In the genomic region with DNA sequence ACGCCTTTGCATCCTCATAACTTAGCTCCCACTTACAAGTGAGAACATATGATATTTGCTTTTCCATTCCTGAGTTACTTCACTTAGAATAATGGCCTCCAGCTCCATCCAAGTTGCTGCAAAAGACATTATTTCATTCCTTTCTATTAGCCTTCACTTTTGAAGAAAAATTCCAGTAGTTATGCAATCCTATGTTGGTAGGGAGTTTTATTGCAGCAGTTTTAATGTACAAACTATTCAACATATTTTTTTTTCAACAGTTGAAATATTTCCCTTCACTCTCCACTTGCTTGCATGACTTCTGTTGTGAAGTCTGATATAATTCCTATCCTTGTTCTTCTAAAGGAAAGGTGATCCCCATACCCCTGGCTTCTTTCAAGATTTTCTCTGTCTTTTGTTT, we compare ENCODE assay signal across 24 cellular contexts. TPM values are rescaled to one million over a fixed set of nuclear protein-coding genes. Genes with fewer than 3 reads are reported as not detected.
"Had no signal": no experiment of that assay in that cellular context is flagged by ENCODE, and none has a peak within 500 bp of the region (broad histone marks: within the 10 kb centered on the region; RNA-seq: fewer than 3 reads in every experiment).

No MANE protein-coding gene starts in this region.

- H3K27me3 ChIP-seq: breast epithelium, colonic mucosa, sigmoid colon, transverse colon had no signal

- H3K9me3 ChIP-seq: breast epithelium, colonic mucosa, esophagus squamous epithelium, left ventricle myocardium inferior, sigmoid colon, transverse colon had no signal

- DNase-seq: activated B cell treated with CpG ODN at 0.5 μM for 24 hours; activated CD4-positive, alpha-beta T cell treated with anti-CD3 and anti-CD28 coated beads for 36 hours; activated CD4-positive, alpha-beta T cell treated with anti-CD3 and anti-CD28 coated beads, Interleukin-2, amount 50 U/mL, for 4 hours; activated CD8-positive, alpha-beta memory T cell treated with anti-CD3 and anti-CD28 coated beads for 24 hours; activated CD8-positive, alpha-beta memory T cell treated with anti-CD3 and anti-CD28 coated beads, Interleukin-2, amount 50 U/mL, for 4 hours; activated naive CD4-positive, alpha-beta T cell; activated T-cell treated with anti-CD3 and anti-CD28 coated beads, Interleukin-2, amount 50 U/mL, for 4 hours; amniotic stem cell; colonic mucosa; endodermal cell; esophagus squamous epithelium; glutamatergic neuron; hypothalamus; left ventricle myocardium inferior; mammary epithelial cell; natural killer cell; retina; sigmoid colon; stimulated activated CD4-positive, alpha-beta T cell treated with anti-CD3 and anti-CD28 coated beads, Interleukin-2, amount 100 ng/mL, for 48 hours; stimulated activated CD8-positive, alpha-beta memory T cell treated with anti-CD3 and anti-CD28 coated beads, Interleukin-4, amount 100 ng/mL, for 48 hours; stimulated activated naive B cell treated with anti-CD40 and anti-IgM and Interleukin-4, amounts not matched to agents 10 μg/mL and 1 μg/mL and 100 μg/mL, for 72 hours; transverse colon had no signal

- H3K4me1 ChIP-seq: breast epithelium, colonic mucosa had no signal

- ATAC-seq: activated CD4-positive, alpha-beta T cell treated with anti-CD3 and anti-CD28 coated beads for 36 hours; activated T-cell treated with anti-CD3 and anti-CD28 coated beads, Interleukin-2, amount 50 U/mL, for 4 hours; natural killer cell; stimulated activated naive B cell treated with anti-CD40 and anti-IgM and Interleukin-4, amounts not matched to agents 10 μg/mL and 1 μg/mL and 100 μg/mL, for 72 hours had no signal

- H3K4me3 ChIP-seq: breast epithelium, colonic mucosa, esophagus squamous epithelium, left ventricle myocardium inferior, sigmoid colon, transverse colon had no signal

- H3K27ac ChIP-seq: breast epithelium, colonic mucosa, esophagus squamous epithelium, left ventricle myocardium inferior, sigmoid colon, transverse colon had no signal

- H3K36me3 ChIP-seq: breast epithelium, colonic mucosa, esophagus squamous epithelium, left ventricle myocardium inferior, sigmoid colon, transverse colon had no signal

RNA-seq across cellular contexts. Expression of a gene that starts 52.5 kb away (rescaled TPM):
- total RNA-seq: endodermal cell, osteocyte had no signal
